ENCODE assay signal across 17 cellular contexts in genomic region chr4:156495109-156495508, GRCh38.
"Had no signal": no experiment of that assay in that cellular context is flagged by ENCODE, and none has a peak within 500 bp of the region (broad histone marks: within the 10 kb centered on the region; RNA-seq: fewer than 3 reads in every experiment).

No MANE protein-coding gene starts in this region.

- H3K27me3 ChIP-seq: heart left ventricle, spleen, tibial artery, upper lobe of left lung, uterus had no signal

- DNase-seq: effector memory CD4-positive, alpha-beta T cell; heart left ventricle; hippocampal formation; naive thymus-derived CD4-positive, alpha-beta T cell; nephron progenitor cell; psoas muscle; spleen; stimulated activated CD4-positive, alpha-beta T cell treated with anti-CD3 and anti-CD28 coated beads, Interleukin-15, amount 100 ng/mL, for 24 hours; stimulated activated CD4-positive, alpha-beta T cell treated with anti-CD3 and anti-CD28 coated beads, Interleukin-1b, Interleukin-23, amount 100 ng/mL, for 48 hours; stimulated activated CD4-positive, alpha-beta T cell treated with anti-CD3 and anti-CD28 coated beads, Interleukin-4, amount 100 ng/mL, for 24 hours; tibial artery; upper lobe of left lung; uterus had no signal

- H3K27ac ChIP-seq: heart left ventricle, psoas muscle, spleen, tibial artery, upper lobe of left lung, uterus had no signal

- H3K4me3 ChIP-seq: heart left ventricle, psoas muscle, spleen, tibial artery, upper lobe of left lung, uterus had no signal

- H3K9me3 ChIP-seq: heart left ventricle, psoas muscle, spleen, tibial artery, upper lobe of left lung, uterus had no signal

- FAIRE-seq: endometrium, frontal cortex had no signal

- H3K4me1 ChIP-seq: heart left ventricle, psoas muscle, spleen, upper lobe of left lung, uterus had no signal

- H3K36me3 ChIP-seq: heart left ventricle, spleen, tibial artery, upper lobe of left lung, uterus had no signal

- ATAC-seq: esophagus mucosa; heart left ventricle; naive thymus-derived CD4-positive, alpha-beta T cell; psoas muscle; stimulated activated memory B cell treated with anti-CD40 and anti-IgM and Interleukin-4, amounts not matched to agents 10 μg/mL and 1 μg/mL and 100 μg/mL, for 72 hours had no signal
